In genomic region chr9:129550199-129550839, GRCh38 we compare ENCODE assay signal across 9 cellular contexts.
DNase-seq lines count a peak whose midpoint lies in the region; TF ChIP-seq lines count a peak whose summit lies in the region.
"Had no signal": no experiment of that assay in that cellular context is flagged by ENCODE, and none has a peak within 500 bp of the region (broad histone marks: within the 10 kb centered on the region; RNA-seq: fewer than 3 reads in every experiment).

No MANE protein-coding gene starts in this region.

- intact Hi-C loops in testis (cut with DNase I; ENCODE audit: low total_unique reads) = no loop called here

- H3K9me3 ChIP-seq in mesodermal cell (ENCODE audit: control insufficient read depth, low read length) (no peaks in the 10 kb centered on the region), testis (no peaks in the 10 kb centered on the region)

- WGBS in mesodermal cell (ENCODE audit: insufficient coverage in 2 of 2), 2 experiments = 2 to 4% methylated on average over 15 to 43 of the region's 51 CpGs
- 2 to 3% methylated on average over 25 to 39 of the region's 51 CpGs for WGBS in testis, 2 donors

- TF ChIP-seq POLR2A in testis (IDR thresholded peaks at IDR 0.05) = no peak

- no peaks in the 10 kb centered on the region for H3K27me3 ChIP-seq in testis

- 0 out of 2 replicates have a peak, but pooled peaks have one; percentile 11 for TF ChIP-seq CTCF in VCaP (conservative IDR thresholded peaks at IDR 0.05)
- TF ChIP-seq CTCF in epithelial cell of esophagus (IDR thresholded peaks at IDR 0.05; ENCODE audit: insufficient read depth, low read depth, low read length, missing control alignments) = no peak
- TF ChIP-seq CTCF in testis (IDR thresholded peaks at IDR 0.05) = no peak

- H3K4me1 ChIP-seq in mesodermal cell (ENCODE audit: control insufficient read depth, insufficient read depth, low read length, poor library complexity, severe bottlenecking) (peaks cover 24% of the 10 kb centered on the region), testis (peaks cover 26% of the 10 kb centered on the region)

- peak overlapping the region; percentile 21 for H3K4me3 ChIP-seq in epithelial cell of esophagus (ENCODE audit: low read length)
- peak overlapping the region; percentile 48 for H3K4me3 ChIP-seq in mesodermal cell (ENCODE audit: extremely low read depth, insufficient read depth, low read length, poor library complexity, severe bottlenecking)
- peak overlapping the region; percentile 50 to 63 for H3K4me3 ChIP-seq in testis
- H3K4me3 ChIP-seq: GM12878 had no signal

- H3K36me3 ChIP-seq in mesodermal cell (ENCODE audit: control insufficient read depth, insufficient read depth, low read length) (no peaks in the 10 kb centered on the region), testis (ENCODE audit: low read depth, missing control alignments) (no peaks in the 10 kb centered on the region)

- H3K27ac ChIP-seq in VCaP (peak overlapping the region; percentile 4; the same call in 1 of the 2 replicates), mesodermal cell (ENCODE audit: low read depth, low read length, severe bottlenecking) (no peak overlapping the region), testis (peak overlapping the region; percentile 75 to 90)

- DNase-seq in stimulated activated CD4-positive, alpha-beta T cell treated with anti-CD3 and anti-CD28 coated beads, Interleukin-4, amount 100 ng/mL, for 1 hour = peak; percentile 31
- DNase-seq in stimulated activated CD4-positive, alpha-beta T cell treated with anti-CD3 and anti-CD28 coated beads, Interleukin-4, amount 100 ng/mL, for 24 hours = no peak
- DNase-seq in epithelial cell of esophagus (ENCODE audit: low read depth) = peak; percentile 55
- DNase-seq in testis = peak; percentile 77
- no peak for DNase-seq in NCI-H2171 (lab: John Stamatoyannopoulos, UW)
- DNase-seq in NCI-H187 treated with DMSO at 0.1 percent for 48 hours (lab: John Stamatoyannopoulos, UW) = no peak

Comparison
In these comparisons a context has a peak if more than half of its experiments do, and no peak if none do; other contexts are left out.
1. DNase-seq: peak in stimulated activated CD4-positive, alpha-beta T cell treated with anti-CD3 and anti-CD28 coated beads, Interleukin-4, amount 100 ng/mL, for 1 hour (single experiment), epithelial cell of esophagus (single experiment) and testis (single experiment); none in stimulated activated CD4-positive, alpha-beta T cell treated with anti-CD3 and anti-CD28 coated beads, Interleukin-4, amount 100 ng/mL, for 24 hours (single experiment), NCI-H2171 (single experiment) and NCI-H187 treated with DMSO at 0.1 percent for 48 hours (single experiment).
2. Peak in every context shown above with its lines, with median percentiles within 50 percentile points of each other: H3K4me3 ChIP-seq.